ENCODE assay signal across 28 cellular contexts in genomic region chr10:404341-404740, GRCh38.
DNase-seq lines count a peak whose midpoint lies in the region; ATAC-seq, FAIRE-seq and TF ChIP-seq lines count a peak whose summit lies in the region.
"Had no signal": no experiment of that assay in that cellular context is flagged by ENCODE, and none has a peak within 500 bp of the region (broad histone marks: within the 10 kb centered on the region; RNA-seq: fewer than 3 reads in every experiment).

No MANE protein-coding gene starts in this region.

- H3K4me1 Mint-ChIP-seq in osteocyte (ENCODE audit: unreplicated experiment) (peaks cover 24% of the 10 kb centered on the region), natural killer cell (no peaks in the 10 kb centered on the region)
- H3K4me1 Mint-ChIP-seq in activated T-helper 1 cell treated with anti-CD3 and anti-CD28 coated beads, Interleukin-12 subunit alpha, Interleukin-12 subunit beta, Interleukin-2, Interleukin-4 antibody, amounts not matched to agents 30 ng/mL and 10 ng/mL and 1 ng/mL, durations not matched to agents 14 hours and 24 hours and 36 hours (ENCODE audit: low read depth): no peaks in the 10 kb centered on the region
- H3K4me1 Mint-ChIP-seq: naive B cell had no signal

- peak overlapping the region; percentile 27 for H3K27ac ChIP-seq in fibroblast of lung (ENCODE audit: insufficient read depth, low read length)
- no peak overlapping the region for H3K27ac ChIP-seq in right atrium auricular region
- H3K27ac ChIP-seq: breast epithelium, sigmoid colon, SK-N-MC, upper lobe of right lung had no signal

- H3K4me1 ChIP-seq in fibroblast of lung (ENCODE audit: control insufficient read depth, extremely low read depth, insufficient read depth, low read length): peaks cover 2% of the 10 kb centered on the region
- no peaks in the 10 kb centered on the region for H3K4me1 ChIP-seq in right atrium auricular region
- H3K4me1 ChIP-seq: breast epithelium, upper lobe of right lung had no signal

- H3K27me3 Mint-ChIP-seq in osteocyte (ENCODE audit: unreplicated experiment) (no peaks in the 10 kb centered on the region), natural killer cell (ENCODE audit: low read depth in 2 of 2) (peaks cover 0 to 11% of the 10 kb centered on the region in 2 donors)
- H3K27me3 Mint-ChIP-seq in activated T-helper 1 cell treated with anti-CD3 and anti-CD28 coated beads, Interleukin-12 subunit alpha, Interleukin-12 subunit beta, Interleukin-2, Interleukin-4 antibody, amounts not matched to agents 30 ng/mL and 10 ng/mL and 1 ng/mL, durations not matched to agents 14 hours and 24 hours and 36 hours (ENCODE audit: insufficient read depth): peaks cover 3% of the 10 kb centered on the region
- H3K27me3 Mint-ChIP-seq: activated CD8-positive, alpha-beta T cell treated with anti-CD3 and anti-CD28 coated beads for 36 hours; stimulated activated naive CD8-positive, alpha-beta T cell treated with anti-CD3 and anti-CD28 coated beads, Interleukin-15, Interleukin-2, amounts not matched to agents 100 ng/mL and 50 ng/mL, for 24 hours had no signal

- H3K27ac Mint-ChIP-seq in osteocyte (ENCODE audit: unreplicated experiment): peak overlapping the region; percentile 66
- no peak overlapping the region for H3K27ac Mint-ChIP-seq in natural killer cell
- no peak overlapping the region for H3K27ac Mint-ChIP-seq in activated T-helper 1 cell treated with anti-CD3 and anti-CD28 coated beads, Interleukin-12 subunit alpha, Interleukin-12 subunit beta, Interleukin-2, Interleukin-4 antibody, amounts not matched to agents 30 ng/mL and 10 ng/mL and 1 ng/mL, durations not matched to agents 14 hours and 24 hours and 36 hours
- H3K27ac Mint-ChIP-seq: activated CD8-positive, alpha-beta T cell treated with anti-CD3 and anti-CD28 coated beads for 36 hours; activated naive CD4-positive, alpha-beta T cell treated with anti-CD3 and anti-CD28 coated beads, Interleukin-2, amount 50 U/mL, for 72 hours; naive B cell; stimulated activated naive CD8-positive, alpha-beta T cell treated with anti-CD3 and anti-CD28 coated beads, Interleukin-15, Interleukin-2, amounts not matched to agents 100 ng/mL and 50 ng/mL, for 24 hours had no signal

- H3K27me3 ChIP-seq in fibroblast of lung (ENCODE audit: control insufficient read depth, insufficient read depth, low read length) (no peaks in the 10 kb centered on the region), right atrium auricular region (no peaks in the 10 kb centered on the region)
- H3K27me3 ChIP-seq: breast epithelium, sigmoid colon, upper lobe of right lung had no signal

- no peak for TF ChIP-seq CTCF in fibroblast of lung (conservative IDR thresholded peaks at IDR 0.05 in 1 of 2, IDR thresholded peaks at IDR 0.05 in 1 of 2; ENCODE audit: low read depth in 1 of 2, low read length in 2 of 2)
- no peak for TF ChIP-seq CTCF in osteocyte (IDR thresholded peaks at IDR 0.05)
- TF ChIP-seq CTCF in natural killer cell (IDR thresholded peaks at IDR 0.05): no peak
- no peak for TF ChIP-seq CTCF in right atrium auricular region (IDR thresholded peaks at IDR 0.05)

- intact Hi-C loops in natural killer cell (cut with micrococcal nuclease): no loop called here
- intact Hi-C loops in activated T-helper 1 cell treated with anti-CD3 and anti-CD28 coated beads, Interleukin-12 subunit alpha, Interleukin-12 subunit beta, Interleukin-2, Interleukin-4 antibody, amounts not matched to agents 30 ng/mL and 10 ng/mL and 1 ng/mL, durations not matched to agents 14 hours and 24 hours and 36 hours (cut with micrococcal nuclease): no loop called here

- DNase-seq in ELR (ENCODE audit: low read depth) (peak; percentile 81), fibroblast of lung (ENCODE audit: low read depth in 2 of 2) (peak; percentile 83 to 87), osteocyte (ENCODE audit: extremely low spot score, unreplicated experiment) (no peak), natural killer cell (no peak), frontal cortex (ENCODE audit: low spot score in 2 of 2) (no peak), right atrium auricular region (ENCODE audit: low spot score) (no peak)
- DNase-seq in activated T-helper 1 cell treated with anti-CD3 and anti-CD28 coated beads, Interleukin-12 subunit alpha, Interleukin-12 subunit beta, Interleukin-2, Interleukin-4 antibody, amounts not matched to agents 30 ng/mL and 10 ng/mL and 1 ng/mL, durations not matched to agents 14 hours and 24 hours and 36 hours (ENCODE audit: low spot score): no peak
- DNase-seq: activated CD4-positive, CD25-positive, alpha-beta regulatory T cell; activated CD8-positive, alpha-beta T cell treated with anti-CD3 and anti-CD28 coated beads for 36 hours; activated T-cell treated with anti-CD3 and anti-CD28 coated beads, Interleukin-2, amount 50 U/mL, for 4 hours; C1 segment of cervical spinal cord; GDM1; hypothalamus; kidney; naive B cell; NCI-H146; sigmoid colon; T-helper 9 cell; upper lobe of right lung had no signal

- peak; percentile 96 for ATAC-seq in SK-N-SH treated with all-trans-retinoic acid at 6 μM for 48 hours
- ATAC-seq in natural killer cell: no peak
- ATAC-seq: activated CD8-positive, alpha-beta T cell treated with anti-CD3 and anti-CD28 coated beads for 36 hours; activated naive CD4-positive, alpha-beta T cell treated with anti-CD3 and anti-CD28 coated beads, Interleukin-2, amount 50 U/mL, for 72 hours; activated T-cell treated with anti-CD3 and anti-CD28 coated beads, Interleukin-2, amount 50 U/mL, for 4 hours; esophagus mucosa; Panc1; upper lobe of right lung had no signal

- no peak overlapping the region for H2AFZ ChIP-seq in fibroblast of lung (ENCODE audit: low read length)

- H3K9ac ChIP-seq in fibroblast of lung (ENCODE audit: insufficient read depth, low read length): no peak overlapping the region

- H3K36me3 Mint-ChIP-seq in osteocyte (ENCODE audit: unreplicated experiment) (peaks cover 37% of the 10 kb centered on the region), natural killer cell (peaks cover 9% of the 10 kb centered on the region)
- H3K36me3 Mint-ChIP-seq in activated T-helper 1 cell treated with anti-CD3 and anti-CD28 coated beads, Interleukin-12 subunit alpha, Interleukin-12 subunit beta, Interleukin-2, Interleukin-4 antibody, amounts not matched to agents 30 ng/mL and 10 ng/mL and 1 ng/mL, durations not matched to agents 14 hours and 24 hours and 36 hours (ENCODE audit: low read depth): no peaks in the 10 kb centered on the region
- H3K36me3 Mint-ChIP-seq: activated naive CD4-positive, alpha-beta T cell treated with anti-CD3 and anti-CD28 coated beads, Interleukin-2, amount 50 U/mL, for 72 hours; naive B cell had no signal

- no peaks in the 10 kb centered on the region for H3K9me3 Mint-ChIP-seq in osteocyte (ENCODE audit: unreplicated experiment)
- no peaks in the 10 kb centered on the region for H3K9me3 Mint-ChIP-seq in natural killer cell
- H3K9me3 Mint-ChIP-seq in activated T-helper 1 cell treated with anti-CD3 and anti-CD28 coated beads, Interleukin-12 subunit alpha, Interleukin-12 subunit beta, Interleukin-2, Interleukin-4 antibody, amounts not matched to agents 30 ng/mL and 10 ng/mL and 1 ng/mL, durations not matched to agents 14 hours and 24 hours and 36 hours: no peaks in the 10 kb centered on the region
- H3K9me3 Mint-ChIP-seq: activated CD8-positive, alpha-beta T cell treated with anti-CD3 and anti-CD28 coated beads for 36 hours; activated naive CD4-positive, alpha-beta T cell treated with anti-CD3 and anti-CD28 coated beads, Interleukin-2, amount 50 U/mL, for 72 hours; activated T-cell treated with anti-CD3 and anti-CD28 coated beads, Interleukin-2, amount 50 U/mL, for 4 hours; naive B cell; stimulated activated naive CD8-positive, alpha-beta T cell treated with anti-CD3 and anti-CD28 coated beads, Interleukin-15, Interleukin-2, amounts not matched to agents 100 ng/mL and 50 ng/mL, for 24 hours had no signal

- FAIRE-seq in frontal cortex (lab: Jason Lieb, UNC): no peak
- FAIRE-seq: GM12891, H1, kidney had no signal

- H3K4me3 Mint-ChIP-seq in osteocyte (ENCODE audit: unreplicated experiment) (no peak overlapping the region), natural killer cell (no peak overlapping the region)
- H3K4me3 Mint-ChIP-seq in activated T-helper 1 cell treated with anti-CD3 and anti-CD28 coated beads, Interleukin-12 subunit alpha, Interleukin-12 subunit beta, Interleukin-2, Interleukin-4 antibody, amounts not matched to agents 30 ng/mL and 10 ng/mL and 1 ng/mL, durations not matched to agents 14 hours and 24 hours and 36 hours: no peak overlapping the region
- H3K4me3 Mint-ChIP-seq: activated CD8-positive, alpha-beta T cell treated with anti-CD3 and anti-CD28 coated beads for 36 hours; activated T-cell treated with anti-CD3 and anti-CD28 coated beads, Interleukin-2, amount 50 U/mL, for 4 hours; naive B cell; stimulated activated naive CD8-positive, alpha-beta T cell treated with anti-CD3 and anti-CD28 coated beads, Interleukin-15, Interleukin-2, amounts not matched to agents 100 ng/mL and 50 ng/mL, for 24 hours had no signal

- no peaks in the 10 kb centered on the region for H4K20me1 ChIP-seq in fibroblast of lung (ENCODE audit: control insufficient read depth, extremely low read depth, insufficient read depth, low read length)

- H3K79me2 ChIP-seq in fibroblast of lung (ENCODE audit: control insufficient read depth, insufficient read depth, low read length): no peaks in the 10 kb centered on the region

- H3K36me3 ChIP-seq in fibroblast of lung (ENCODE audit: control insufficient read depth, insufficient read depth, low read length) (no peaks in the 10 kb centered on the region), right atrium auricular region (peaks cover 34% of the 10 kb centered on the region)
- H3K36me3 ChIP-seq: breast epithelium had no signal

- H3K9me3 ChIP-seq in fibroblast of lung (ENCODE audit: control insufficient read depth, insufficient read depth, low read depth, low read length) (no peaks in the 10 kb centered on the region), right atrium auricular region (no peaks in the 10 kb centered on the region)
- H3K9me3 ChIP-seq: breast epithelium, sigmoid colon, upper lobe of right lung had no signal

- no peak overlapping the region for H3K4me3 ChIP-seq in fibroblast of lung (replicated peaks in 1 of 4; ENCODE audit: control extremely low read depth in 1 of 4, insufficient read depth in 1 of 4, low read depth in 3 of 4, low read length in 4 of 4)
- H3K4me3 ChIP-seq in right atrium auricular region: no peak overlapping the region
- H3K4me3 ChIP-seq: breast epithelium, sigmoid colon, SK-N-MC, upper lobe of right lung had no signal

- H3K4me2 ChIP-seq in fibroblast of lung (ENCODE audit: extremely low read depth, insufficient read depth, low read length): no peak overlapping the region

TF ChIP-seq in SK-N-SH treated with all-trans-retinoic acid at 6 μM for 48 hours, 23 proteins besides CTCF, POLR2A, EP300 and RAD21 (continues in another document):
- TF ChIP-seq PPARA (CRISPR knock-in tag; IDR thresholded peaks at IDR 0.05; ENCODE audit: borderline replicate concordance) (no peak), TCF4 (CRISPR knock-in tag; IDR thresholded peaks at IDR 0.05; ENCODE audit: borderline replicate concordance) (peak; percentile 74)

Comparison
In these comparisons a context has a peak if more than half of its experiments do, and no peak if none do; other contexts are left out.
1. DNase-seq: peak in ELR (single experiment) and fibroblast of lung (2 of 2); none in osteocyte (single experiment), natural killer cell (single experiment), activated T-helper 1 cell treated with anti-CD3 and anti-CD28 coated beads, Interleukin-12 subunit alpha, Interleukin-12 subunit beta, Interleukin-2, Interleukin-4 antibody, amounts not matched to agents 30 ng/mL and 10 ng/mL and 1 ng/mL, durations not matched to agents 14 hours and 24 hours and 36 hours (single experiment), frontal cortex (0 of 2) and right atrium auricular region (single experiment).